28 cellular contexts compared by ENCODE assay signal in genomic region chr2:191383486-191383885, GRCh38.
"Had no signal": no experiment of that assay in that cellular context is flagged by ENCODE, and none has a peak within 500 bp of the region (broad histone marks: within the 10 kb centered on the region; RNA-seq: fewer than 3 reads in every experiment).

No MANE protein-coding gene starts in this region.

- H3K4me2 ChIP-seq: smooth muscle cell had no signal

- H3K27ac ChIP-seq: lower lobe of right lung, prostate gland, sigmoid colon had no signal

- H3K4me3 ChIP-seq: lower lobe of right lung, prostate gland, sigmoid colon, smooth muscle cell, stomach, tibial artery, upper lobe of right lung had no signal

- ATAC-seq: activated CD8-positive, alpha-beta memory T cell treated with anti-CD3 and anti-CD28 coated beads, Interleukin-2, amount 10 ng/mL, durations not matched to agents 7 days and 5 days; activated CD8-positive, alpha-beta T cell treated with anti-CD3 and anti-CD28 coated beads for 36 hours; natural killer cell treated with Interleukin-12 subunit alpha and Interleukin-12 subunit beta and Interleukin-15 and Interleukin-18, amount 100 ng/mL, for 72 hours; stimulated activated memory B cell treated with anti-CD40 and anti-IgM and Interleukin-4, amounts not matched to agents 10 μg/mL and 1 μg/mL and 100 μg/mL, for 72 hours had no signal

- H3K9me3 ChIP-seq: lower lobe of right lung, prostate gland, sigmoid colon, stomach, tibial artery, upper lobe of right lung had no signal

- H3K9me3 Mint-ChIP-seq: activated B cell treated with CpG ODN at 0.5 μM for 24 hours; activated CD8-positive, alpha-beta T cell treated with anti-CD3 and anti-CD28 coated beads for 36 hours; activated T-helper 2 cell treated with anti-CD3 and anti-CD28 coated beads, Interferon-gamma antibody, Interleukin-2, Interleukin-4, amounts not matched to agents 10 μg/mL and 5 μg/mL and 100 μg/mL, durations not matched to agents 14 hours and 24 hours and 36 hours; immature natural killer cell; natural killer cell treated with Interleukin-12 subunit alpha and Interleukin-12 subunit beta and Interleukin-15 and Interleukin-18, amount 100 ng/mL, for 72 hours; stimulated activated memory B cell treated with anti-CD40 and anti-IgM and Interleukin-4, amounts not matched to agents 10 μg/mL and 1 μg/mL and 100 μg/mL, for 72 hours had no signal

- H3K4me3 Mint-ChIP-seq: activated B cell treated with CpG ODN at 0.5 μM for 24 hours; activated CD8-positive, alpha-beta memory T cell treated with anti-CD3 and anti-CD28 coated beads, Interleukin-2, amount 10 ng/mL, durations not matched to agents 7 days and 5 days; activated CD8-positive, alpha-beta T cell treated with anti-CD3 and anti-CD28 coated beads for 36 hours; activated naive CD8-positive, alpha-beta T cell; immature natural killer cell; natural killer cell treated with Interleukin-12 subunit alpha and Interleukin-12 subunit beta and Interleukin-15 and Interleukin-18, amount 100 ng/mL, for 72 hours; stimulated activated memory B cell treated with anti-CD40 and anti-IgM and Interleukin-4, amounts not matched to agents 10 μg/mL and 1 μg/mL and 100 μg/mL, for 72 hours had no signal

- H3K36me3 Mint-ChIP-seq: activated CD8-positive, alpha-beta memory T cell treated with anti-CD3 and anti-CD28 coated beads, Interleukin-2, amount 10 ng/mL, durations not matched to agents 7 days and 5 days; activated naive CD8-positive, alpha-beta T cell; immature natural killer cell; natural killer cell treated with Interleukin-12 subunit alpha and Interleukin-12 subunit beta and Interleukin-15 and Interleukin-18, amount 100 ng/mL, for 72 hours; stimulated activated memory B cell treated with anti-CD40 and anti-IgM and Interleukin-4, amounts not matched to agents 10 μg/mL and 1 μg/mL and 100 μg/mL, for 72 hours had no signal

- H3K4me1 Mint-ChIP-seq: activated B cell treated with CpG ODN at 0.5 μM for 24 hours; activated CD8-positive, alpha-beta memory T cell treated with anti-CD3 and anti-CD28 coated beads, Interleukin-2, amount 10 ng/mL, durations not matched to agents 7 days and 5 days; immature natural killer cell had no signal

- H3K4me1 ChIP-seq: prostate gland, sigmoid colon had no signal

- DNase-seq: activated B cell treated with CpG ODN at 0.5 μM for 24 hours; activated CD4-positive, alpha-beta T cell treated with anti-CD3 and anti-CD28 coated beads, Interleukin-2, amount 50 U/mL, for 1 hour; activated CD8-positive, alpha-beta memory T cell treated with anti-CD3 and anti-CD28 coated beads, Interleukin-2, amount 10 ng/mL, durations not matched to agents 7 days and 5 days; activated CD8-positive, alpha-beta T cell treated with anti-CD3 and anti-CD28 coated beads for 36 hours; activated naive CD4-positive, alpha-beta T cell treated with Interleukin-2 at 50 U/mL for 16 hours; activated T-cell treated with anti-CD3 and anti-CD28 coated beads, Interleukin-2, amount 50 U/mL, for 48 hours; anterior cingulate cortex; head of caudate nucleus; hypothalamus; immature natural killer cell; kidney; lower lobe of right lung; mesendoderm; retina; sigmoid colon; stimulated activated CD4-positive, alpha-beta T cell treated with anti-CD3 and anti-CD28 coated beads, Interleukin-1b, Interleukin-23, amount 100 ng/mL, for 48 hours; stimulated activated CD4-positive, alpha-beta T cell treated with anti-CD3 and anti-CD28 coated beads, Interleukin-4, amount 100 ng/mL, for 4 hours; stimulated activated CD8-positive, alpha-beta memory T cell treated with anti-CD3 and anti-CD28 coated beads, Interleukin-4, amount 100 ng/mL, for 48 hours; T-helper 2 cell; tibial artery; upper lobe of right lung had no signal

- H3K27me3 Mint-ChIP-seq: activated B cell treated with CpG ODN at 0.5 μM for 24 hours; activated CD8-positive, alpha-beta T cell treated with anti-CD3 and anti-CD28 coated beads for 36 hours; activated naive CD8-positive, alpha-beta T cell had no signal

- FAIRE-seq: kidney had no signal

- H3K27ac Mint-ChIP-seq: activated B cell treated with CpG ODN at 0.5 μM for 24 hours; activated CD8-positive, alpha-beta memory T cell treated with anti-CD3 and anti-CD28 coated beads, Interleukin-2, amount 10 ng/mL, durations not matched to agents 7 days and 5 days; activated CD8-positive, alpha-beta T cell treated with anti-CD3 and anti-CD28 coated beads for 36 hours; activated naive CD8-positive, alpha-beta T cell; activated T-helper 2 cell treated with anti-CD3 and anti-CD28 coated beads, Interferon-gamma antibody, Interleukin-2, Interleukin-4, amounts not matched to agents 10 μg/mL and 5 μg/mL and 100 μg/mL, durations not matched to agents 14 hours and 24 hours and 36 hours; immature natural killer cell; natural killer cell treated with Interleukin-12 subunit alpha and Interleukin-12 subunit beta and Interleukin-15 and Interleukin-18, amount 100 ng/mL, for 72 hours; stimulated activated memory B cell treated with anti-CD40 and anti-IgM and Interleukin-4, amounts not matched to agents 10 μg/mL and 1 μg/mL and 100 μg/mL, for 72 hours had no signal
